24 cellular contexts compared by ENCODE assay signal in genomic region chr6:44149369-44150012, GRCh38. TPM values are rescaled to one million over a fixed set of nuclear protein-coding genes. Genes with fewer than 3 reads are reported as not detected.
"Had no signal": no experiment of that assay in that cellular context is flagged by ENCODE, and none has a peak within 500 bp of the region (broad histone marks: within the 10 kb centered on the region; RNA-seq: fewer than 3 reads in every experiment).

No MANE protein-coding gene starts in this region.

- H3K4me3 ChIP-seq: coronary artery, gastroesophageal sphincter, heart left ventricle, hepatocyte, lung, spleen, suprapubic skin, transverse colon, vagina had no signal

- H3K4me3 Mint-ChIP-seq: effector memory CD8-positive, alpha-beta T cell; memory B cell; natural killer cell; neural crest cell; stimulated activated naive CD8-positive, alpha-beta T cell treated with anti-CD3 and anti-CD28 coated beads, Interleukin-15, Interleukin-2, amounts not matched to agents 100 ng/mL and 50 ng/mL, for 24 hours had no signal

- H3K27me3 Mint-ChIP-seq: effector memory CD8-positive, alpha-beta T cell; memory B cell; progenitor cell of endocrine pancreas; stimulated activated naive B cell treated with anti-CD40 and anti-IgM and Interleukin-4, amounts not matched to agents 10 μg/mL and 1 μg/mL and 100 μg/mL, for 72 hours; stimulated activated naive CD8-positive, alpha-beta T cell treated with anti-CD3 and anti-CD28 coated beads, Interleukin-15, Interleukin-2, amounts not matched to agents 100 ng/mL and 50 ng/mL, for 24 hours had no signal

- H3K27ac Mint-ChIP-seq: effector memory CD8-positive, alpha-beta T cell; memory B cell; natural killer cell; stimulated activated naive CD8-positive, alpha-beta T cell treated with anti-CD3 and anti-CD28 coated beads, Interleukin-15, Interleukin-2, amounts not matched to agents 100 ng/mL and 50 ng/mL, for 24 hours had no signal

- H2AFZ ChIP-seq: hepatocyte, parathyroid adenoma had no signal

- H3K27ac ChIP-seq: coronary artery, foreskin keratinocyte, gastroesophageal sphincter, heart left ventricle, hepatocyte, neutrophil, parathyroid adenoma, spleen, suprapubic skin, transverse colon, vagina had no signal

- H3K27me3 ChIP-seq: foreskin keratinocyte, gastroesophageal sphincter, heart left ventricle, hepatocyte, spleen, suprapubic skin, transverse colon, vagina had no signal

- H3K4me1 ChIP-seq: foreskin keratinocyte, parathyroid adenoma had no signal

- DNase-seq: effector memory CD8-positive, alpha-beta T cell; foreskin keratinocyte; heart left ventricle; kidney; natural killer cell; spleen; stimulated activated CD4-positive, alpha-beta T cell treated with anti-CD3 and anti-CD28 coated beads, Interleukin-2, amount 100 ng/mL, for 48 hours; stimulated activated naive B cell treated with anti-CD40 and anti-IgM and Interleukin-4, amounts not matched to agents 10 μg/mL and 1 μg/mL and 100 μg/mL, for 72 hours; transverse colon had no signal

- H3K9ac ChIP-seq: parathyroid adenoma had no signal

- ATAC-seq: effector memory CD8-positive, alpha-beta T cell; esophagus mucosa; foreskin keratinocyte; gastroesophageal sphincter; left lobe of liver; natural killer cell; sciatic nerve had no signal

- H3K79me2 ChIP-seq: hepatocyte, parathyroid adenoma had no signal

- H3K9me3 ChIP-seq: gastroesophageal sphincter, heart left ventricle, neutrophil, spleen, suprapubic skin, transverse colon, vagina had no signal

- H3K9me3 Mint-ChIP-seq: effector memory CD8-positive, alpha-beta T cell; memory B cell; natural killer cell; neural crest cell; stimulated activated naive B cell treated with anti-CD40 and anti-IgM and Interleukin-4, amounts not matched to agents 10 μg/mL and 1 μg/mL and 100 μg/mL, for 72 hours; stimulated activated naive CD8-positive, alpha-beta T cell treated with anti-CD3 and anti-CD28 coated beads, Interleukin-15, Interleukin-2, amounts not matched to agents 100 ng/mL and 50 ng/mL, for 24 hours had no signal

- H3K4me1 Mint-ChIP-seq: neural crest cell had no signal

- H3K4me2 ChIP-seq: hepatocyte had no signal

RNA-seq across cellular contexts. Expression of gene CAPN11, which starts 9.1 kb away (rescaled TPM):
- total RNA-seq: foreskin keratinocyte, natural killer cell, neural crest cell, progenitor cell of endocrine pancreas had no signal
- polyA plus RNA-seq: foreskin keratinocyte had no signal
